Comparison of ENCODE assay signal across 28 cellular contexts in the genomic region with DNA sequence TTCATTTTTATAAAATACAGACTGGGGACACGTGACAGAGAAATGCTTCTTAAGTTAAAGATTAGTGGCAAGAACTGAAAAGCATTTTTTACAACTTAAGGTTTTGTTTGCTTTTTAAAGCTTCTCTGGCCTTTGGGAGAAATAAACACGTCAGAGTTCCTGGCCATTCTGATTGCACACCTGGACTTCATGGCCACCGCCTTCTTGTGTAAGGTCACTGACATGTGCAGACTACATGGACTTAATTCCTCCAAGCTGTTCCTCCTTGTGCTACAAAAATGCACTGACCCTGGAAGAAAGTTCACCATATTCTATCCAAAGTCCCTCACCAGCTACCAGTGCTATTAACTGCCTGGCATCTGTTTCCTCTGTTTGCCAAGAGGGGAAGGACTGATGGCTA. TPM values are rescaled to one million over a fixed set of nuclear protein-coding genes. Genes with fewer than 3 reads are reported as not detected.
DNase-seq lines count a peak whose midpoint lies in the region; ATAC-seq and TF ChIP-seq lines count a peak whose summit lies in the region.
"Had no signal": no experiment of that assay in that cellular context is flagged by ENCODE, and none has a peak within 500 bp of the region (broad histone marks: within the 10 kb centered on the region; RNA-seq: fewer than 3 reads in every experiment).

No MANE protein-coding gene starts in this region.

- H3K27me3 Mint-ChIP-seq in activated CD4-positive, alpha-beta memory T cell treated with anti-CD3 and anti-CD28 coated beads, Interleukin-2, amount 10 ng/mL, durations not matched to agents 7 days and 5 days: peaks cover 9% of the 10 kb centered on the region
- H3K27me3 Mint-ChIP-seq: type B pancreatic cell had no signal

- H3K9me3 Mint-ChIP-seq in activated CD4-positive, alpha-beta memory T cell treated with anti-CD3 and anti-CD28 coated beads, Interleukin-2, amount 10 ng/mL, durations not matched to agents 7 days and 5 days: no peaks in the 10 kb centered on the region
- H3K9me3 Mint-ChIP-seq: activated CD4-positive, alpha-beta T cell treated with anti-CD3 and anti-CD28 coated beads, Interleukin-2, amount 10 ng/mL, durations not matched to agents 7 days and 5 days; activated T-cell treated with anti-CD3 and anti-CD28 coated beads, Interleukin-2, amount 50 U/mL, for 4 hours; H9; type B pancreatic cell had no signal

- no peaks in the 10 kb centered on the region for H3K36me3 ChIP-seq in body of pancreas (replicated peaks in 1 of 2; ENCODE audit: insufficient read depth in 1 of 2, low read depth in 2 of 2)
- H3K36me3 ChIP-seq: BLaER1 had no signal

- H3K4me3 Mint-ChIP-seq in activated CD4-positive, alpha-beta memory T cell treated with anti-CD3 and anti-CD28 coated beads, Interleukin-2, amount 10 ng/mL, durations not matched to agents 7 days and 5 days: no peak overlapping the region
- H3K4me3 Mint-ChIP-seq: activated CD4-positive, alpha-beta T cell treated with anti-CD3 and anti-CD28 coated beads, Interleukin-2, amount 10 ng/mL, durations not matched to agents 7 days and 5 days; activated T-cell treated with anti-CD3 and anti-CD28 coated beads, Interleukin-2, amount 50 U/mL, for 4 hours; H9; type B pancreatic cell had no signal

- H3K4me3 ChIP-seq in body of pancreas: no peak overlapping the region
- H3K4me3 ChIP-seq: BLaER1, smooth muscle cell had no signal

- TF ChIP-seq POLR2A in body of pancreas (IDR thresholded peaks at IDR 0.05): no peak

- H3K4me1 Mint-ChIP-seq in activated CD4-positive, alpha-beta memory T cell treated with anti-CD3 and anti-CD28 coated beads, Interleukin-2, amount 10 ng/mL, durations not matched to agents 7 days and 5 days: peaks cover 7% of the 10 kb centered on the region

- H3K36me3 Mint-ChIP-seq in activated CD4-positive, alpha-beta memory T cell treated with anti-CD3 and anti-CD28 coated beads, Interleukin-2, amount 10 ng/mL, durations not matched to agents 7 days and 5 days (ENCODE audit: low read depth): no peaks in the 10 kb centered on the region
- H3K36me3 Mint-ChIP-seq: type B pancreatic cell had no signal

- CTCF ChIA-PET in activated CD4-positive, alpha-beta memory T cell treated with anti-CD3 and anti-CD28 coated beads, Interleukin-2, amount 10 ng/mL, durations not matched to agents 7 days and 5 days (lab: Charles Lee): interaction anchor here (0.6 to 2.4 kb wide), 5 partner anchors 19 to 205 kb away, joined by 3 to 7 read pairs (median 5); a partner anchor contains a TSS

- no peaks in the 10 kb centered on the region for H3K9me3 ChIP-seq in body of pancreas
- H3K9me3 ChIP-seq: BLaER1 had no signal

- H3K27ac Mint-ChIP-seq in activated CD4-positive, alpha-beta memory T cell treated with anti-CD3 and anti-CD28 coated beads, Interleukin-2, amount 10 ng/mL, durations not matched to agents 7 days and 5 days: no peak overlapping the region
- H3K27ac Mint-ChIP-seq: activated CD4-positive, alpha-beta T cell treated with anti-CD3 and anti-CD28 coated beads, Interleukin-2, amount 10 ng/mL, durations not matched to agents 7 days and 5 days; H9; type B pancreatic cell had no signal

- no peak for TF ChIP-seq CTCF in body of pancreas (IDR thresholded peaks at IDR 0.05)

- peak; percentile 85 for ATAC-seq in body of pancreas
- ATAC-seq in left lobe of liver: peak; percentile 75
- ATAC-seq in HG03159 (IDR thresholded peaks at IDR 0.05; ENCODE audit: unreplicated experiment): no peak
- ATAC-seq: activated T-cell treated with anti-CD3 and anti-CD28 coated beads, Interleukin-2, amount 50 U/mL, for 4 hours; Right ventricle myocardium inferior had no signal

- intact Hi-C loops in body of pancreas (cut with DNase I): no loop called here

- peak overlapping the region in 2 of 4 donors; percentile 46 to 51 for H3K27ac ChIP-seq in body of pancreas
- H3K27ac ChIP-seq: BLaER1 had no signal

- H3K27me3 ChIP-seq in body of pancreas: no peaks in the 10 kb centered on the region
- H3K27me3 ChIP-seq: BLaER1 had no signal

- peaks cover 34% of the 10 kb centered on the region for H3K4me1 ChIP-seq in body of pancreas

- POLR2A ChIA-PET in activated CD4-positive, alpha-beta memory T cell treated with anti-CD3 and anti-CD28 coated beads, Interleukin-2, amount 10 ng/mL, durations not matched to agents 7 days and 5 days (lab: Charles Lee): interaction anchor here (1.7 kb wide), 1 partner anchor 9 kb away, joined by 3 read pairs; no protein-coding TSS in a partner anchor

- DNase-seq in DMS53 (lab: John Stamatoyannopoulos, UW) (peak; percentile 69), body of pancreas (peak; percentile 38 to 68 (median 54)), left lobe of liver (ENCODE audit: low spot score) (peak; percentile 53), renal cortical epithelial cell (ENCODE audit: low read depth) (peak; percentile 62), SKM-1 treated with dmso at 0.1 percent for 144 hours (lab: John Stamatoyannopoulos, UW; ENCODE audit: unreplicated experiment) (no peak), NCI-H2081 treated with DMSO at 0.1 percent for 48 hours (lab: John Stamatoyannopoulos, UW) (no peak)
- no peak for DNase-seq in activated CD4-positive, alpha-beta memory T cell treated with anti-CD3 and anti-CD28 coated beads, Interleukin-2, amount 10 ng/mL, durations not matched to agents 7 days and 5 days
- DNase-seq: ACHN; activated CD4-positive, alpha-beta T cell treated with anti-CD3 and anti-CD28 coated beads, Interleukin-2, amount 10 ng/mL, durations not matched to agents 7 days and 5 days; activated gamma-delta T cell treated with Interleukin-2 at 50 U/mL for 16 hours; activated T-cell treated with anti-CD3 and anti-CD28 coated beads, Interleukin-2, amount 50 U/mL, for 4 hours; DMS79 treated with DMSO at 0.1 percent for 48 hours; H9; head of caudate nucleus; kidney glomerular epithelial cell; mammary epithelial cell; NCI-H1105 treated with DMSO at 0.1 percent for 48 hours; NCI-H2029 treated with DMSO at 0.1 percent for 48 hours; NCI-H345; NCI-H774; OCI-M1; stimulated activated CD4-positive, alpha-beta T cell treated with anti-CD3 and anti-CD28 coated beads, Interleukin-1b, Interleukin-23, amount 100 ng/mL, for 48 hours; T1000 had no signal

- 29 to 43% methylated on average over 3 of the region's 3 CpGs for WGBS in body of pancreas, 2 donors

RNA-seq across cellular contexts. Expression of a gene that starts 56.1 kb away (rescaled TPM):
- total RNA-seq in body of pancreas: 10 to 100 TPM; 18.5 to 28.3 TPM
- 58.6 TPM for total RNA-seq in left lobe of liver
- 47.8 and 53.8 TPM in 2 replicates for total RNA-seq in renal cortical epithelial cell
- 10 to 100 TPM; 29.5 to 30.7 TPM for total RNA-seq in activated CD4-positive, alpha-beta memory T cell treated with anti-CD3 and anti-CD28 coated beads, Interleukin-2, amount 10 ng/mL, durations not matched to agents 7 days and 5 days

Comparison
In these comparisons a context has a peak if more than half of its experiments do, and no peak if none do; other contexts are left out.
1. DNase-seq: peak in DMS53 (single experiment), body of pancreas (4 of 4), left lobe of liver (single experiment) and renal cortical epithelial cell (single experiment); none in SKM-1 treated with dmso at 0.1 percent for 144 hours (single experiment), NCI-H2081 treated with DMSO at 0.1 percent for 48 hours (single experiment) and activated CD4-positive, alpha-beta memory T cell treated with anti-CD3 and anti-CD28 coated beads, Interleukin-2, amount 10 ng/mL, durations not matched to agents 7 days and 5 days (single experiment).